Comparison of ENCODE assay signal across 2 cellular contexts in genomic region chr2:3584608-3585007, GRCh38.
TF ChIP-seq lines count a peak whose summit lies in the region.

No MANE protein-coding gene starts in this region.

TF ChIP-seq in HepG2, 621 proteins besides CTCF, POLR2A, EP300 and RAD21:
- TF ChIP-seq BHLHE40 (IDR thresholded peaks at IDR 0.05; ENCODE audit: low read length) (no peak), MZF1 (CRISPR knock-in tag; IDR thresholded peaks at IDR 0.05; ENCODE audit: borderline replicate concordance) (no peak), MTERF4 (CRISPR knock-in tag; IDR thresholded peaks at IDR 0.05) (no peak), SATB2 (CRISPR knock-in tag; IDR thresholded peaks at IDR 0.05) (no peak), ZNF432 (CRISPR knock-in tag; IDR thresholded peaks at IDR 0.05; ENCODE audit: borderline replicate concordance) (0 out of 2 replicates have a peak, but pooled peaks have one; percentile 13), ZNF101 (CRISPR knock-in tag; IDR thresholded peaks at IDR 0.05; ENCODE audit: borderline replicate concordance, low read depth) (no peak), ZNF362 (CRISPR knock-in tag; IDR thresholded peaks at IDR 0.05; ENCODE audit: borderline replicate concordance) (no peak), ZBTB20 (CRISPR knock-in tag; IDR thresholded peaks at IDR 0.05; ENCODE audit: borderline replicate concordance, low read depth) (0 out of 2 replicates have a peak, but pooled peaks have one; percentile 0), ZNF770 (CRISPR knock-in tag; IDR thresholded peaks at IDR 0.05) (peak; percentile 84)

TF ChIP-seq in GM12891, 5 proteins besides CTCF, POLR2A, EP300 and RAD21:
- TF ChIP-seq SPI1 (IDR thresholded peaks at IDR 0.05; ENCODE audit: low read depth, low read length), result no peak
